8 cellular contexts compared by ENCODE assay signal in genomic region chr2:216606551-216607527, GRCh38. TPM values are rescaled to one million over a fixed set of nuclear protein-coding genes. Genes with fewer than 3 reads are reported as not detected.
DNase-seq lines count a peak whose midpoint lies in the region; ATAC-seq, FAIRE-seq and TF ChIP-seq lines count a peak whose summit lies in the region.

No MANE protein-coding gene starts in this region.

- peak; percentile 69 for DNase-seq in NCI-H774 (lab: John Stamatoyannopoulos, UW)
- peak; percentile 6 for DNase-seq in stimulated activated CD8-positive, alpha-beta memory T cell treated with anti-CD3 and anti-CD28 coated beads, Interleukin-15, amount 100 ng/mL, for 24 hours (ENCODE audit: low read depth)
- DNase-seq in ascending aorta (ENCODE audit: low spot score in 2 of 2) = no peak
- no peak for DNase-seq in occipital lobe (lab: John Stamatoyannopoulos, UW)
- DNase-seq in HTR-8/SVneo (ENCODE audit: insufficient read length, low spot score) = no peak

- peaks cover 0 to 4% (median 3%) of the 10 kb centered on the region in 5 experiments for H3K9me3 Mint-ChIP-seq in brain

- no peaks in the 10 kb centered on the region for H3K4me1 ChIP-seq in ascending aorta

- no peaks in the 10 kb centered on the region for H3K9me3 ChIP-seq in ascending aorta

- H3K27ac Mint-ChIP-seq in brain = peak overlapping the region; percentile 69 to 97 (median 90)

- intact Hi-C loops in ascending aorta (cut with DNase I) = no loop called here

- no peak for FAIRE-seq in HTR-8/SVneo (lab: Jason Lieb, UNC)

- H3K4me3 Mint-ChIP-seq in brain = peak overlapping the region; percentile 45 to 80 (median 78)

- no peaks in the 10 kb centered on the region for H3K36me3 ChIP-seq in ascending aorta

- peak; percentile 94 for ATAC-seq in GM18907 (IDR thresholded peaks at IDR 0.05; ENCODE audit: unreplicated experiment)
- peak; percentile 90 for ATAC-seq in HG02943 (IDR thresholded peaks at IDR 0.05; ENCODE audit: low read depth, unreplicated experiment)

- no peak overlapping the region for H3K4me3 ChIP-seq in ascending aorta

- peaks cover 81% of the 10 kb centered on the region for H3K4me1 Mint-ChIP-seq in brain

- H3K27me3 ChIP-seq in ascending aorta = no peaks in the 10 kb centered on the region

- peaks cover 10% of the 10 kb centered on the region for H3K27me3 Mint-ChIP-seq in brain

- TF ChIP-seq CTCF in brain (conservative IDR thresholded peaks at IDR 0.05) (no peak), ascending aorta (IDR thresholded peaks at IDR 0.05) (no peak)

- no peak overlapping the region for H3K27ac ChIP-seq in ascending aorta

- H3K36me3 Mint-ChIP-seq in brain = no peaks in the 10 kb centered on the region

RNA-seq across cellular contexts. Expression of gene IGFBP2, which starts 26.4 kb away (rescaled TPM):
- polyA plus RNA-seq in brain (ENCODE audit: insufficient read depth, low read depth, low replicate concordance) = 233 TPM
- total RNA-seq in ascending aorta (1,691 TPM), occipital lobe (213 TPM)

Comparison
In these comparisons a context has a peak if more than half of its experiments do, and no peak if none do; other contexts are left out.
1. DNase-seq: peak in NCI-H774 (single experiment) and stimulated activated CD8-positive, alpha-beta memory T cell treated with anti-CD3 and anti-CD28 coated beads, Interleukin-15, amount 100 ng/mL, for 24 hours (single experiment); none in ascending aorta (0 of 2), occipital lobe (single experiment) and HTR-8/SVneo (single experiment).